13 cellular contexts compared by ENCODE assay signal in the genomic region with DNA sequence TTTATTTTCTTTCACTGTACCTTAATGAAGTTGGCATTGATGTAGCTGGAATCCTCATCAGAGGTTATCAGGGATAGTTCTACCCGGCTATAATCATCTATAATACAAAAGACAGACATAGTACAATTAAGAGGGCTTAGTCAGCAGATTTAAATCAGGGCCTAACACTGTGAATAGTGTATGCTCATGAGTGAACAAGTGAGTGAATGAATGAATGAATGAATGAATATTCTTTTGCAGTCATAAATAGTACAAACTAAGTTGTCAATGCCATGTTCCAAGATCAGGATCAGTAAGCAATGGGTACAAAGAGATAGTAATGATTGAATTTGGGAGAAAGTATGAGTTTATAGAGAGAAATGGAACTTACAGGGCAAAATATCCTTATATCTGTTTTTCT. TPM values are rescaled to one million over a fixed set of nuclear protein-coding genes. Genes with fewer than 3 reads are reported as not detected.
DNase-seq lines count a peak whose midpoint lies in the region; ATAC-seq and TF ChIP-seq lines count a peak whose summit lies in the region.
"Had no signal": no experiment of that assay in that cellular context is flagged by ENCODE, and none has a peak within 500 bp of the region (broad histone marks: within the 10 kb centered on the region; RNA-seq: fewer than 3 reads in every experiment).

No MANE protein-coding gene starts in this region.

- H3K27me3 Mint-ChIP-seq in MCF 10A (ENCODE audit: insufficient read depth, unreplicated experiment): no peaks in the 10 kb centered on the region
- no peaks in the 10 kb centered on the region for H3K27me3 Mint-ChIP-seq in activated T-helper 17 cell treated with anti-CD3 and anti-CD28 coated beads, Interleukin-2, amount 50 U/mL, for 72 hours
- no peaks in the 10 kb centered on the region for H3K27me3 Mint-ChIP-seq in stimulated activated memory B cell treated with anti-CD40 and anti-IgM and Interleukin-4, amounts not matched to agents 10 μg/mL and 1 μg/mL and 100 μg/mL, for 72 hours
- H3K27me3 Mint-ChIP-seq: progenitor cell of endocrine pancreas had no signal

- H3K4me1 ChIP-seq in mammary epithelial cell (ENCODE audit: insufficient read depth, low read length): peaks cover 10% of the 10 kb centered on the region

- POLR2A ChIA-PET in MCF 10A (lab: Yijun Ruan, JAX): interaction anchor here (1.3 kb wide), 1 partner anchor 9 kb away, joined by 3 read pairs; no protein-coding TSS in a partner anchor

- H3K4me2 ChIP-seq in mammary epithelial cell (ENCODE audit: insufficient read depth, low read depth, low read length): no peak overlapping the region

- H3K36me3 ChIP-seq in mammary epithelial cell (ENCODE audit: insufficient read depth, low read length): no peaks in the 10 kb centered on the region

- WGBS in mammary epithelial cell (ENCODE audit: low coverage, missing lambda C conversion rate): 100% methylated on average over 1 of the region's 1 CpG

- no peak overlapping the region for H3K4me3 ChIP-seq in mammary epithelial cell (replicated peaks in 1 of 3; ENCODE audit: insufficient read depth in 1 of 3, low read depth in 2 of 3, low read length in 3 of 3)

- in situ Hi-C loops in mammary epithelial cell (cut with MboI; ENCODE audit: low sequenced_read_pairs in 2 of 2): no loop called here

- peaks cover 23% of the 10 kb centered on the region for H3K4me1 Mint-ChIP-seq in MCF 10A (ENCODE audit: insufficient read depth, unreplicated experiment)
- peaks cover 28% of the 10 kb centered on the region for H3K4me1 Mint-ChIP-seq in activated T-helper 17 cell treated with anti-CD3 and anti-CD28 coated beads, Interleukin-2, amount 50 U/mL, for 72 hours
- H3K4me1 Mint-ChIP-seq in stimulated activated memory B cell treated with anti-CD40 and anti-IgM and Interleukin-4, amounts not matched to agents 10 μg/mL and 1 μg/mL and 100 μg/mL, for 72 hours: peaks cover 62% of the 10 kb centered on the region

- no peak overlapping the region for H3K9ac ChIP-seq in mammary epithelial cell (ENCODE audit: insufficient read depth, low read length)

- dilution Hi-C loops in mammary epithelial cell (cut with HindIII; ENCODE audit: low sequenced_read_pairs): no loop called here

- no peaks in the 10 kb centered on the region for H3K27me3 ChIP-seq in mammary epithelial cell (ENCODE audit: insufficient read depth, low read length)

- H3K9me3 ChIP-seq in mammary epithelial cell (replicated peaks; ENCODE audit: insufficient read depth, low read length): no peaks in the 10 kb centered on the region

- H3K36me3 Mint-ChIP-seq in MCF 10A (ENCODE audit: insufficient read depth, unreplicated experiment): no peaks in the 10 kb centered on the region
- peaks cover 78% of the 10 kb centered on the region for H3K36me3 Mint-ChIP-seq in activated T-helper 17 cell treated with anti-CD3 and anti-CD28 coated beads, Interleukin-2, amount 50 U/mL, for 72 hours (ENCODE audit: low read depth)
- H3K36me3 Mint-ChIP-seq in stimulated activated memory B cell treated with anti-CD40 and anti-IgM and Interleukin-4, amounts not matched to agents 10 μg/mL and 1 μg/mL and 100 μg/mL, for 72 hours: peaks cover 47% of the 10 kb centered on the region

- intact Hi-C loops in mammary epithelial cell (cut with micrococcal nuclease) (no loop called here), MCF 10A (cut with micrococcal nuclease) (no loop called here)

- BruUV-seq in mammary epithelial cell (replicated peaks; lab: Mats Ljungman, UMichigan) (no TSS peak), MCF 10A (replicated peaks; lab: Mats Ljungman, UMichigan) (no TSS peak)

- no peak overlapping the region for H3K4me3 Mint-ChIP-seq in MCF 10A (ENCODE audit: unreplicated experiment)
- H3K4me3 Mint-ChIP-seq in activated T-helper 17 cell treated with anti-CD3 and anti-CD28 coated beads, Interleukin-2, amount 50 U/mL, for 72 hours: peak overlapping the region; percentile 21
- peak overlapping the region; percentile 66 for H3K4me3 Mint-ChIP-seq in stimulated activated memory B cell treated with anti-CD40 and anti-IgM and Interleukin-4, amounts not matched to agents 10 μg/mL and 1 μg/mL and 100 μg/mL, for 72 hours

- H3K79me2 ChIP-seq in mammary epithelial cell (ENCODE audit: insufficient read depth, low read length): no peaks in the 10 kb centered on the region

- no peak for ATAC-seq in activated T-helper 17 cell treated with anti-CD3 and anti-CD28 coated beads, Interleukin-2, amount 50 U/mL, for 72 hours (replicated peaks)
- no peak for ATAC-seq in stimulated activated memory B cell treated with anti-CD40 and anti-IgM and Interleukin-4, amounts not matched to agents 10 μg/mL and 1 μg/mL and 100 μg/mL, for 72 hours
- no peak for ATAC-seq in HG02623 (IDR thresholded peaks at IDR 0.05; ENCODE audit: unreplicated experiment)

- CTCF ChIA-PET in mammary epithelial cell (lab: Charles Lee; ENCODE audit: low non-redundant PET): no interaction called here
- CTCF ChIA-PET in MCF 10A (lab: Yijun Ruan, JAX): interaction anchor here (0.8 to 1.2 kb wide), 2 partner anchors 24 to 45 kb away, joined by 3 read pairs; partner anchors contain the start of gene AP4B1

- no peak overlapping the region for H3K27ac Mint-ChIP-seq in MCF 10A (ENCODE audit: low read depth, unreplicated experiment)
- peak overlapping the region; percentile 51 for H3K27ac Mint-ChIP-seq in activated T-helper 17 cell treated with anti-CD3 and anti-CD28 coated beads, Interleukin-2, amount 50 U/mL, for 72 hours
- H3K27ac Mint-ChIP-seq in stimulated activated memory B cell treated with anti-CD40 and anti-IgM and Interleukin-4, amounts not matched to agents 10 μg/mL and 1 μg/mL and 100 μg/mL, for 72 hours: peak overlapping the region; percentile 80
- H3K27ac Mint-ChIP-seq: progenitor cell of endocrine pancreas had no signal

- no peak overlapping the region for H3K27ac ChIP-seq in mammary epithelial cell (ENCODE audit: insufficient read depth, low read depth, low read length)

- H4K20me1 ChIP-seq in mammary epithelial cell (ENCODE audit: insufficient read depth, low read length): no peaks in the 10 kb centered on the region

- no peak for DNase-seq in mammary epithelial cell
- DNase-seq in MCF 10A (ENCODE audit: unreplicated experiment): no peak
- DNase-seq in KG1 (lab: John Stamatoyannopoulos, UW): no peak
- DNase-seq: activated T-cell treated with anti-CD3 and anti-CD28 coated beads, Interleukin-2, amount 50 U/mL, for 48 hours; effector CD4-positive, alpha-beta T cell; midbrain; NCI-H2107; stimulated activated CD4-positive, alpha-beta T cell treated with anti-CD3 and anti-CD28 coated beads, Interleukin-1b, Interleukin-23, amount 100 ng/mL, for 48 hours had no signal

- peak overlapping the region; percentile 61 for H2AFZ ChIP-seq in mammary epithelial cell (ENCODE audit: low read depth, low read length)

- no peak for TF ChIP-seq CTCF in mammary epithelial cell (conservative IDR thresholded peaks at IDR 0.05 in 1 of 2, IDR thresholded peaks at IDR 0.05 in 1 of 2; ENCODE audit: extremely low read depth in 1 of 2, insufficient read depth in 1 of 2, low read depth in 1 of 2, low read length in 2 of 2)
- no peak for TF ChIP-seq CTCF in MCF 10A (IDR thresholded peaks at IDR 0.05; ENCODE audit: unreplicated experiment)

- no peaks in the 10 kb centered on the region for H3K9me3 Mint-ChIP-seq in MCF 10A (ENCODE audit: unreplicated experiment)
- H3K9me3 Mint-ChIP-seq in activated T-helper 17 cell treated with anti-CD3 and anti-CD28 coated beads, Interleukin-2, amount 50 U/mL, for 72 hours: no peaks in the 10 kb centered on the region
- H3K9me3 Mint-ChIP-seq in stimulated activated memory B cell treated with anti-CD40 and anti-IgM and Interleukin-4, amounts not matched to agents 10 μg/mL and 1 μg/mL and 100 μg/mL, for 72 hours: peaks cover 3% of the 10 kb centered on the region

RNA-seq across cellular contexts. Expression of gene PTPN22, which starts 12.5 kb away (rescaled TPM):
- total RNA-seq in mammary epithelial cell: under 1 TPM; under 0.01 to 0.40 TPM
- polyA plus RNA-seq in mammary epithelial cell: 0.29 TPM
- polyA minus RNA-seq in mammary epithelial cell: 3.0 TPM
- total RNA-seq in MCF 10A (2022): 0.42 and 0.89 TPM in 2 replicates
- 10 to 100 TPM; 55.9 to 70.1 TPM for total RNA-seq in activated T-helper 17 cell treated with anti-CD3 and anti-CD28 coated beads, Interleukin-2, amount 50 U/mL, for 72 hours
- total RNA-seq: progenitor cell of endocrine pancreas had no signal

RNA-seq across cellular contexts. Expression of gene BCL2L15, which starts 28.4 kb away (rescaled TPM):
- total RNA-seq in mammary epithelial cell (under 1 TPM in 1 of 2 donors, not detected in 1; 0.68 TPM), MCF 10A (2022) (0.27 and 2.3 TPM in 2 replicates)
- 0.01 TPM for polyA plus RNA-seq in mammary epithelial cell
- polyA minus RNA-seq in mammary epithelial cell: not detected
- total RNA-seq in activated T-helper 17 cell treated with anti-CD3 and anti-CD28 coated beads, Interleukin-2, amount 50 U/mL, for 72 hours: 1 to 10 TPM in 1 of 2 donors, under 1 TPM in 1; 0.99 to 4.4 TPM
- total RNA-seq: M059J had no signal

RNA-seq across cellular contexts. Expression of gene AP4B1, which starts 45.6 kb away (rescaled TPM):
- total RNA-seq in mammary epithelial cell: 10 to 100 TPM in 1 of 2 donors, 1 to 10 TPM in 1; 8.8 to 21.4 TPM
- 12.7 TPM for polyA plus RNA-seq in mammary epithelial cell
- 27.3 TPM for polyA minus RNA-seq in mammary epithelial cell
- total RNA-seq in MCF 10A (2022): 20.4 and 21.3 TPM in 2 replicates
- 10 to 100 TPM; 46.5 to 61.7 TPM for total RNA-seq in activated T-helper 17 cell treated with anti-CD3 and anti-CD28 coated beads, Interleukin-2, amount 50 U/mL, for 72 hours

RNA-seq across cellular contexts. Expression of gene DCLRE1B, which starts 46.1 kb away (rescaled TPM):
- total RNA-seq in mammary epithelial cell: 10 to 100 TPM in 1 of 2 donors, 1 to 10 TPM in 1; 4.7 to 12.1 TPM
- 8.6 TPM for polyA plus RNA-seq in mammary epithelial cell
- 14.4 TPM for polyA minus RNA-seq in mammary epithelial cell
- total RNA-seq in MCF 10A (2022): 6.9 and 8.1 TPM in 2 replicates
- 10 to 100 TPM; 16.1 to 21.4 TPM for total RNA-seq in activated T-helper 17 cell treated with anti-CD3 and anti-CD28 coated beads, Interleukin-2, amount 50 U/mL, for 72 hours

RNA-seq across cellular contexts. Expression of gene RSBN1, which starts 46.7 kb away (rescaled TPM):
- total RNA-seq in mammary epithelial cell (10 to 100 TPM; 10.0 to 12.5 TPM), MCF 10A (2022) (11.8 and 15.7 TPM in 2 replicates)
- polyA plus RNA-seq in mammary epithelial cell: 6.8 TPM
- 5.7 TPM for polyA minus RNA-seq in mammary epithelial cell
- total RNA-seq in activated T-helper 17 cell treated with anti-CD3 and anti-CD28 coated beads, Interleukin-2, amount 50 U/mL, for 72 hours: 10 to 100 TPM; 22.2 to 47.4 TPM

Comparison
In these comparisons a context has a peak if more than half of its experiments do, and no peak if none do; other contexts are left out.
1. RNA of gene PTPN22, which starts 12.5 kb away (total RNA-seq): 55.9 to 70.1 TPM in activated T-helper 17 cell treated with anti-CD3 and anti-CD28 coated beads, Interleukin-2, amount 50 U/mL, for 72 hours; 0.42 to 0.89 TPM in MCF 10A and under 0.01 to 0.40 TPM in mammary epithelial cell; every median in the first group is over 10 times any median in the second.